Comparison of ENCODE assay signal across 17 cellular contexts in the genomic region with DNA sequence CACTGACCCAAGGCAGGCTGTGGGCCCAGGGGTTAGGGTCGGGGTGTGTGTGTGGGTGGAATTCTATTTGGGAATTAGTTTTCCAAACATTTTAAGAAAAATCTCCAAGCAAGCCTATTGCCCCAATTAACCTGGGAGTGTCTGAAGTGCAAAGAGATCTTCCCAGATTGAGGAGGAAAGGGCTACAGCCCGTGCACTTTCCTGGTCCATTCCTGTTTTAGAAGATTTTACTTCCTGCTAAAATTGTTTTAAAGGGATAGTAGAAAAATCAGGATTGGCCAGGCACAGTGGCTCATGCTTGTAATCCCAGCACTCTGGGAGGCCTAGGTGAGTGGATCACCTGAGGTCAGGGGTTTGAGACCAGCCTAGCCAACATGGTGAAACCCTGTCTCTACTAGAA. TPM values are rescaled to one million over a fixed set of nuclear protein-coding genes. Genes with fewer than 3 reads are reported as not detected.
"Had no signal": no experiment of that assay in that cellular context is flagged by ENCODE, and none has a peak within 500 bp of the region (broad histone marks: within the 10 kb centered on the region; RNA-seq: fewer than 3 reads in every experiment).

No MANE protein-coding gene starts in this region.

- FAIRE-seq: RCC 7860 had no signal

- H3K9me3 ChIP-seq: MG63 had no signal

- H3K4me3 ChIP-seq: MG63 had no signal

- H3K27me3 ChIP-seq: MG63 had no signal

- DNase-seq: Karpas-422, KG1, MG63, NCI-H1092, NCI-H1105 treated with DMSO at 0.1 percent for 48 hours, NCI-H1417 treated with DMSO at 0.1 percent for 48 hours, NCI-H1694 treated with DMSO at 0.1 percent for 48 hours, NCI-H1930, NCI-H2081, NCI-H2107, NCI-H524, NCI-H526 treated with DMSO at 0.1 percent for 48 hours, NCI-H748 treated with DMSO at 0.1 percent for 48 hours, Right ventricle myocardium superior, RPMI8226 had no signal

RNA-seq across cellular contexts. Expression of a gene that starts 8.1 kb away (rescaled TPM):
- total RNA-seq: HT-29 had no signal
